23 cellular contexts compared by ENCODE assay signal in the genomic region with DNA sequence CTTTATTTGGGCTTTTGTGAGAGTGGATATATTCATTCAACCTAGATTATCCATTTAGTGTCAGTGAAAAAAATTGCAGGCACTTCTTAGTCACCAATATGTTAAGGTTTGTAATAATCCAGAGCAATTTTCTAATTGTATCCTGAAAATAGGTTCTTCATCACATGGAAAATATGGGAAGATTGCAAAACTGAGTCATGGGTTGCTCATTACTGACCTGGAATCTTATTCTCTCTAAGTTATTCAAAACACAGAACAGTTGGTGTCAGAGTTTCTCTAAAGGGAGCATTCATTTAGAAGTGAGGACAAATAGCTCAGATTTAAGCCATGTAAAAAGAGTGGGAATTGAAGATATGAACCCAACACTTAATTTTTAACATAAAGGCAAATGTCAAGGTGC.
DNase-seq lines count a peak whose midpoint lies in the region; ATAC-seq and TF ChIP-seq lines count a peak whose summit lies in the region.
"Had no signal": no experiment of that assay in that cellular context is flagged by ENCODE, and none has a peak within 500 bp of the region (broad histone marks: within the 10 kb centered on the region; RNA-seq: fewer than 3 reads in every experiment).

No MANE protein-coding gene starts in this region.

- peak overlapping the region; percentile 87 to 94 for H3K27ac Mint-ChIP-seq in natural killer cell
- peak overlapping the region in 1 of 2 donors; percentile 43 for H3K27ac Mint-ChIP-seq in natural killer cell treated with Interleukin-12 subunit alpha and Interleukin-12 subunit beta and Interleukin-15 and Interleukin-18, amount 100 ng/mL, for 72 hours
- H3K27ac Mint-ChIP-seq: activated CD4-positive, alpha-beta memory T cell treated with anti-CD3 and anti-CD28 coated beads, Interleukin-2, amount 10 ng/mL, durations not matched to agents 7 days and 5 days; activated T-cell treated with anti-CD3 and anti-CD28 coated beads, Interleukin-2, amount 50 U/mL, for 72 hours; CD8-positive, alpha-beta T cell; naive thymus-derived CD8-positive, alpha-beta T cell; T-cell had no signal

- peaks cover 10% of the 10 kb centered on the region for H3K36me3 Mint-ChIP-seq in natural killer cell
- H3K36me3 Mint-ChIP-seq in natural killer cell treated with Interleukin-12 subunit alpha and Interleukin-12 subunit beta and Interleukin-15 and Interleukin-18, amount 100 ng/mL, for 72 hours, result no peaks in the 10 kb centered on the region
- H3K36me3 Mint-ChIP-seq: naive thymus-derived CD8-positive, alpha-beta T cell; T-cell had no signal

- peaks cover 39 to 45% of the 10 kb centered on the region in 2 donors for H3K4me1 Mint-ChIP-seq in natural killer cell
- H3K4me1 Mint-ChIP-seq in natural killer cell treated with Interleukin-12 subunit alpha and Interleukin-12 subunit beta and Interleukin-15 and Interleukin-18, amount 100 ng/mL, for 72 hours (ENCODE audit: low read depth in 2 of 2), result peaks cover 28 to 34% of the 10 kb centered on the region in 2 donors

- no peak overlapping the region for H3K27ac ChIP-seq in coronary artery
- H3K27ac ChIP-seq: transverse colon, VCaP had no signal

- no peak for TF ChIP-seq CTCF in natural killer cell (IDR thresholded peaks at IDR 0.05)
- TF ChIP-seq CTCF in choroid plexus epithelial cell (conservative IDR thresholded peaks at IDR 0.05; ENCODE audit: low read depth, low read length), result no peak
- no peak for TF ChIP-seq CTCF in coronary artery (IDR thresholded peaks at IDR 0.05)

- intact Hi-C loops in natural killer cell (cut with micrococcal nuclease), result no loop called here

- ATAC-seq in natural killer cell (no peak), HG02759 (IDR thresholded peaks at IDR 0.05; ENCODE audit: unreplicated experiment) (no peak)
- ATAC-seq in natural killer cell treated with Interleukin-12 subunit alpha and Interleukin-12 subunit beta and Interleukin-15 and Interleukin-18, amount 100 ng/mL, for 72 hours, result no peak
- ATAC-seq: activated T-cell treated with anti-CD3 and anti-CD28 coated beads, Interleukin-2, amount 50 U/mL, for 72 hours; CD8-positive, alpha-beta T cell; HCT116; naive thymus-derived CD8-positive, alpha-beta T cell; T-cell had no signal

- no peaks in the 10 kb centered on the region for H3K9me3 Mint-ChIP-seq in natural killer cell
- H3K9me3 Mint-ChIP-seq in natural killer cell treated with Interleukin-12 subunit alpha and Interleukin-12 subunit beta and Interleukin-15 and Interleukin-18, amount 100 ng/mL, for 72 hours, result no peaks in the 10 kb centered on the region
- H3K9me3 Mint-ChIP-seq: activated CD4-positive, alpha-beta memory T cell treated with anti-CD3 and anti-CD28 coated beads, Interleukin-2, amount 10 ng/mL, durations not matched to agents 7 days and 5 days; activated T-cell treated with anti-CD3 and anti-CD28 coated beads, Interleukin-2, amount 50 U/mL, for 72 hours; CD8-positive, alpha-beta T cell; central memory CD8-positive, alpha-beta T cell; naive thymus-derived CD8-positive, alpha-beta T cell; T-cell had no signal

- H3K27me3 Mint-ChIP-seq in natural killer cell (ENCODE audit: low read depth in 2 of 2), result no peaks in the 10 kb centered on the region
- no peaks in the 10 kb centered on the region for H3K27me3 Mint-ChIP-seq in natural killer cell treated with Interleukin-12 subunit alpha and Interleukin-12 subunit beta and Interleukin-15 and Interleukin-18, amount 100 ng/mL, for 72 hours
- H3K27me3 Mint-ChIP-seq: activated CD4-positive, alpha-beta memory T cell treated with anti-CD3 and anti-CD28 coated beads, Interleukin-2, amount 10 ng/mL, durations not matched to agents 7 days and 5 days; central memory CD8-positive, alpha-beta T cell; naive thymus-derived CD8-positive, alpha-beta T cell; T-cell had no signal

- no peak overlapping the region for H3K4me3 Mint-ChIP-seq in natural killer cell
- no peak overlapping the region for H3K4me3 Mint-ChIP-seq in natural killer cell treated with Interleukin-12 subunit alpha and Interleukin-12 subunit beta and Interleukin-15 and Interleukin-18, amount 100 ng/mL, for 72 hours
- H3K4me3 Mint-ChIP-seq: activated CD4-positive, alpha-beta memory T cell treated with anti-CD3 and anti-CD28 coated beads, Interleukin-2, amount 10 ng/mL, durations not matched to agents 7 days and 5 days; CD8-positive, alpha-beta T cell; central memory CD8-positive, alpha-beta T cell; naive thymus-derived CD8-positive, alpha-beta T cell; T-cell had no signal

- DNase-seq in natural killer cell (no peak), choroid plexus epithelial cell (ENCODE audit: low read depth) (peak; percentile 62), kidney tubule cell (ENCODE audit: low spot score) (peak; percentile 58), coronary artery (ENCODE audit: low spot score) (no peak), D341Med (ENCODE audit: low spot score) (no peak), Kasumi-1 (lab: John Stamatoyannopoulos, UW) (no peak)
- DNase-seq in natural killer cell treated with Interleukin-12 subunit alpha and Interleukin-12 subunit beta and Interleukin-15 and Interleukin-18, amount 100 ng/mL, for 72 hours (ENCODE audit: low spot score), result no peak
- DNase-seq: activated CD4-positive, alpha-beta memory T cell treated with anti-CD3 and anti-CD28 coated beads, Interleukin-2, amount 10 ng/mL, durations not matched to agents 7 days and 5 days; activated T-cell treated with anti-CD3 and anti-CD28 coated beads, Interleukin-2, amount 50 U/mL, for 72 hours; CD8-positive, alpha-beta T cell; DND-41; naive thymus-derived CD8-positive, alpha-beta T cell; NCI-H1694 treated with DMSO at 0.1 percent for 48 hours; NCI-H226; RPMI8226; stimulated activated CD4-positive, alpha-beta T cell treated with anti-CD3 and anti-CD28 coated beads, Interleukin-15, amount 100 ng/mL, for 24 hours; stimulated activated naive CD4-positive, alpha-beta T cell; T-cell; transverse colon had no signal

- H3K4me3 ChIP-seq in choroid plexus epithelial cell (ENCODE audit: low read depth, low read length) (no peak overlapping the region), coronary artery (no peak overlapping the region)
- H3K4me3 ChIP-seq: transverse colon had no signal

Comparison
In these comparisons a context has a peak if more than half of its experiments do, and no peak if none do; other contexts are left out.
1. DNase-seq: peak in choroid plexus epithelial cell (single experiment) and kidney tubule cell (single experiment); none in natural killer cell (single experiment), natural killer cell treated with Interleukin-12 subunit alpha and Interleukin-12 subunit beta and Interleukin-15 and Interleukin-18, amount 100 ng/mL, for 72 hours (single experiment), coronary artery (single experiment), D341Med (single experiment) and Kasumi-1 (0 of 2).